Comparison of ENCODE assay signal across 12 cellular contexts in genomic region chr11:74681686-74682651, GRCh38. TPM values are rescaled to one million over a fixed set of nuclear protein-coding genes. Genes with fewer than 3 reads are reported as not detected.
DNase-seq lines count a peak whose midpoint lies in the region; ATAC-seq, FAIRE-seq and TF ChIP-seq lines count a peak whose summit lies in the region.
"Had no signal": no experiment of that assay in that cellular context is flagged by ENCODE, and none has a peak within 500 bp of the region (broad histone marks: within the 10 kb centered on the region; RNA-seq: fewer than 3 reads in every experiment).

No MANE protein-coding gene starts in this region.

- no TSS peak for BruUV-seq in mammary epithelial cell (replicated peaks; lab: Mats Ljungman, UMichigan)

- in situ Hi-C loops in mammary epithelial cell (cut with MboI; ENCODE audit: low sequenced_read_pairs in 2 of 2) = no loop called here

- H3K36me3 ChIP-seq in breast epithelium (no peaks in the 10 kb centered on the region), mammary epithelial cell (ENCODE audit: insufficient read depth, low read length) (no peaks in the 10 kb centered on the region), bronchial epithelial cell (ENCODE audit: control insufficient read depth, insufficient read depth, low read length) (no peaks in the 10 kb centered on the region), vagina (no peaks in the 10 kb centered on the region), tibial nerve (no peaks in the 10 kb centered on the region)
- H3K36me3 ChIP-seq: BLaER1 had no signal

- WGBS in mammary epithelial cell (ENCODE audit: low coverage, missing lambda C conversion rate) = 37% methylated on average over 6 of the region's 12 CpGs
- WGBS in tibial nerve, 2 donors = 81 to 92% methylated on average over 11 to 12 of the region's 12 CpGs

- no peak for ATAC-seq in GM21529 (IDR thresholded peaks at IDR 0.05; ENCODE audit: unreplicated experiment)

- H3K9ac ChIP-seq in mammary epithelial cell (ENCODE audit: insufficient read depth, low read length) = no peak overlapping the region
- H3K9ac ChIP-seq: BLaER1 had no signal

- H4K20me1 ChIP-seq in mammary epithelial cell (ENCODE audit: insufficient read depth, low read length) = no peaks in the 10 kb centered on the region
- H4K20me1 ChIP-seq: BLaER1 had no signal

- peak overlapping the region; percentile 68 to 84 for H3K27ac ChIP-seq in breast epithelium
- no peak overlapping the region for H3K27ac ChIP-seq in mammary epithelial cell (ENCODE audit: insufficient read depth, low read depth, low read length)
- peak overlapping the region; percentile 73 for H3K27ac ChIP-seq in vagina
- peak overlapping the region in 2 of 4 donors; percentile 28 to 85 for H3K27ac ChIP-seq in tibial nerve
- H3K27ac ChIP-seq: BLaER1 had no signal

- H3K79me2 ChIP-seq in mammary epithelial cell (ENCODE audit: insufficient read depth, low read length) = no peaks in the 10 kb centered on the region

- peaks cover 0 to 13% of the 10 kb centered on the region in 2 donors for H3K4me1 ChIP-seq in breast epithelium
- H3K4me1 ChIP-seq in mammary epithelial cell (ENCODE audit: insufficient read depth, low read length) = no peaks in the 10 kb centered on the region
- H3K4me1 ChIP-seq in vagina = peaks cover 29% of the 10 kb centered on the region
- peaks cover 0 to 23% (median 3%) of the 10 kb centered on the region in 4 donors for H3K4me1 ChIP-seq in tibial nerve
- H3K4me1 ChIP-seq: BLaER1 had no signal

- peak; percentile 47 for FAIRE-seq in bronchial epithelial cell (lab: Jason Lieb, UNC)

- peak overlapping the region in 1 of 3 donors; percentile 36 for H3K4me3 ChIP-seq in breast epithelium
- H3K4me3 ChIP-seq in mammary epithelial cell (replicated peaks in 1 of 3; ENCODE audit: insufficient read depth in 1 of 3, low read depth in 2 of 3, low read length in 3 of 3) = no peak overlapping the region
- H3K4me3 ChIP-seq in bronchial epithelial cell (ENCODE audit: low read depth, low read length) = no peak overlapping the region
- no peak overlapping the region for H3K4me3 ChIP-seq in vagina
- no peak overlapping the region for H3K4me3 ChIP-seq in tibial nerve
- H3K4me3 ChIP-seq: BLaER1 had no signal

- dilution Hi-C loops in mammary epithelial cell (cut with HindIII; ENCODE audit: low sequenced_read_pairs) = loop anchor here (5.0 kb wide), 1 partner anchor 45 kb away; no protein-coding TSS in a partner anchor

- intact Hi-C loops in breast epithelium (cut with DNase I; ENCODE audit: low total_unique reads) = no loop called here
- intact Hi-C loops in mammary epithelial cell (cut with micrococcal nuclease) = no loop called here
- intact Hi-C loops in vagina (cut with DNase I) = no loop called here

- no peaks in the 10 kb centered on the region for H3K9me3 ChIP-seq in breast epithelium
- H3K9me3 ChIP-seq in mammary epithelial cell (replicated peaks; ENCODE audit: insufficient read depth, low read length) = no peaks in the 10 kb centered on the region
- no peaks in the 10 kb centered on the region for H3K9me3 ChIP-seq in vagina
- peaks cover 0 to 8% (median 0%) of the 10 kb centered on the region in 4 donors for H3K9me3 ChIP-seq in tibial nerve
- H3K9me3 ChIP-seq: BLaER1 had no signal

- TF ChIP-seq POLR2A in breast epithelium (IDR thresholded peaks at IDR 0.05) (no peak), vagina (IDR thresholded peaks at IDR 0.05) (no peak), tibial nerve (IDR thresholded peaks at IDR 0.05) (no peak)

- H3K4me2 ChIP-seq in mammary epithelial cell (ENCODE audit: insufficient read depth, low read depth, low read length) = no peak overlapping the region
- H3K4me2 ChIP-seq: BLaER1 had no signal

- no peaks in the 10 kb centered on the region for H3K27me3 ChIP-seq in breast epithelium
- no peaks in the 10 kb centered on the region for H3K27me3 ChIP-seq in mammary epithelial cell (ENCODE audit: insufficient read depth, low read length)
- no peaks in the 10 kb centered on the region for H3K27me3 ChIP-seq in bronchial epithelial cell (ENCODE audit: control insufficient read depth, insufficient read depth, low read length)
- H3K27me3 ChIP-seq in vagina = no peaks in the 10 kb centered on the region
- H3K27me3 ChIP-seq in tibial nerve = no peaks in the 10 kb centered on the region

- no peak for TF ChIP-seq EP300 in tibial nerve (IDR thresholded peaks at IDR 0.05)

- TF ChIP-seq CTCF in breast epithelium (IDR thresholded peaks at IDR 0.05) = no peak
- TF ChIP-seq CTCF in mammary epithelial cell (conservative IDR thresholded peaks at IDR 0.05 in 1 of 2, IDR thresholded peaks at IDR 0.05 in 1 of 2; ENCODE audit: extremely low read depth in 1 of 2, insufficient read depth in 1 of 2, low read depth in 1 of 2, low read length in 2 of 2) = no peak
- no peak for TF ChIP-seq CTCF in bronchial epithelial cell (IDR thresholded peaks at IDR 0.05; ENCODE audit: insufficient read depth, low read length, severe bottlenecking)
- TF ChIP-seq CTCF in vagina (IDR thresholded peaks at IDR 0.05) = no peak
- no peak for TF ChIP-seq CTCF in tibial nerve (IDR thresholded peaks at IDR 0.05)

- DNase-seq in breast epithelium (ENCODE audit: low spot score in 2 of 2) = peak; percentile 75 to 77
- no peak for DNase-seq in mammary epithelial cell
- peak; percentile 35 for DNase-seq in bronchial epithelial cell (ENCODE audit: low read depth)
- DNase-seq in mesenteric fat pad (ENCODE audit: low spot score) = peak; percentile 82
- DNase-seq in vagina (ENCODE audit: extremely low spot score in 2 of 2) = peak in 1 of 2 donors; percentile 88
- no peak for DNase-seq in tibial nerve (ENCODE audit: low spot score in 2 of 2)
- no peak for DNase-seq in HK-2 (ENCODE audit: unreplicated experiment)
- DNase-seq: glutamatergic neuron, NCI-H748 treated with DMSO at 0.1 percent for 48 hours, T-helper 2 cell had no signal

- CTCF ChIA-PET in mammary epithelial cell (lab: Charles Lee; ENCODE audit: low non-redundant PET) = no interaction called here

- H2AFZ ChIP-seq in mammary epithelial cell (ENCODE audit: low read depth, low read length) = no peak overlapping the region

RNA-seq across cellular contexts. Expression of gene CHRDL2, which starts 49.3 kb away (rescaled TPM):
- total RNA-seq in breast epithelium (1 to 10 TPM in 1 of 3 donors, not detected in 2; 4.2 TPM), mammary epithelial cell (not detected), bronchial epithelial cell (not detected in 2 replicates), mesenteric fat pad (0.67 TPM), vagina (3.7 TPM), tibial nerve (not detected)
- not detected for polyA plus RNA-seq in mammary epithelial cell
- polyA minus RNA-seq in mammary epithelial cell = not detected

Comparison
In these comparisons a context has a peak if more than half of its experiments do, and no peak if none do; other contexts are left out.
1. DNase-seq: peak in breast epithelium (2 of 2), bronchial epithelial cell (single experiment) and mesenteric fat pad (single experiment); none in mammary epithelial cell (single experiment), tibial nerve (0 of 2) and HK-2 (single experiment).